ENCODE assay signal across 8 cellular contexts in genomic region chr11:827861-828167, GRCh38. TPM values are rescaled to one million over a fixed set of nuclear protein-coding genes. Genes with fewer than 3 reads are reported as not detected.
A peak's percentile ranks its signal among the peaks of the same experiment; 100 is the strongest.
DNase-seq lines count a peak whose midpoint lies in the region; TF ChIP-seq lines count a peak whose summit lies in the region.

CRACR2B (plus strand) TSS chr11:827919; CDS start chr11:828608, 689 bp downstream.

- peaks cover 31% of the 10 kb centered on the region for H3K4me1 Mint-ChIP-seq in activated naive CD4-positive, alpha-beta T cell treated with anti-CD3 and anti-CD28 coated beads for 36 hours (ENCODE audit: low read depth)
- H3K4me1 Mint-ChIP-seq in brain = peaks cover 43% of the 10 kb centered on the region

- peaks cover 0 to 48% of the 10 kb centered on the region in 2 donors for H3K4me1 ChIP-seq in uterus

- no peak for DNase-seq in activated naive CD4-positive, alpha-beta T cell treated with anti-CD3 and anti-CD28 coated beads for 36 hours
- no peak for DNase-seq in activated naive CD4-positive, alpha-beta T cell (lab: John Stamatoyannopoulos, UW)
- DNase-seq in lung microvascular endothelial cell (ENCODE audit: low read depth in 2 of 2) (no peak), uterus (no peak), erythroblast (lab: John Stamatoyannopoulos, UW) (no peak), islet precursor cell (no peak), SKM-1 treated with dmso at 0.1 percent for 144 hours (lab: John Stamatoyannopoulos, UW; ENCODE audit: unreplicated experiment) (no peak)

- peak within 1 kb of the TSS; percentile 48 for H3K4me3 Mint-ChIP-seq in activated naive CD4-positive, alpha-beta T cell treated with anti-CD3 and anti-CD28 coated beads for 36 hours
- peak within 1 kb of the TSS; percentile 32 to 77 (median 73) for H3K4me3 Mint-ChIP-seq in brain

- no peak within 1 kb of the TSS for H3K27ac Mint-ChIP-seq in activated naive CD4-positive, alpha-beta T cell treated with anti-CD3 and anti-CD28 coated beads for 36 hours
- peak within 1 kb of the TSS; percentile 33 to 93 (median 50) for H3K27ac Mint-ChIP-seq in brain

- CTCF ChIA-PET in activated naive CD4-positive, alpha-beta T cell treated with anti-CD3 and anti-CD28 coated beads for 36 hours (lab: Charles Lee) = no interaction called here

- TF ChIP-seq POLR2A in uterus (IDR thresholded peaks at IDR 0.05) (no peak), erythroblast (IDR thresholded peaks at IDR 0.05; ENCODE audit: low read length) (no peak)

- no peak for TF ChIP-seq CTCF in brain (conservative IDR thresholded peaks at IDR 0.05)
- no peak for TF ChIP-seq CTCF in uterus (IDR thresholded peaks at IDR 0.05)

- H3K9me3 ChIP-seq in uterus = no peaks in the 10 kb centered on the region

- peak within 1 kb of the TSS; percentile 55 to 60 for H3K27ac ChIP-seq in uterus

- peak within 1 kb of the TSS in 1 of 2 donors; percentile 11 for H3K4me3 ChIP-seq in uterus

- H3K36me3 Mint-ChIP-seq in activated naive CD4-positive, alpha-beta T cell treated with anti-CD3 and anti-CD28 coated beads for 36 hours (ENCODE audit: low read depth) = peaks cover 7% of the 10 kb centered on the region
- peaks cover 7% of the 10 kb centered on the region for H3K36me3 Mint-ChIP-seq in brain

- H3K36me3 ChIP-seq in uterus = no peaks in the 10 kb centered on the region

- intact Hi-C loops in activated naive CD4-positive, alpha-beta T cell treated with anti-CD3 and anti-CD28 coated beads for 36 hours (cut with micrococcal nuclease) = no loop called here
- intact Hi-C loops in uterus (cut with DNase I; ENCODE audit: low total_unique reads) = no loop called here

- peaks cover 39% of the 10 kb centered on the region for H3K27me3 Mint-ChIP-seq in activated naive CD4-positive, alpha-beta T cell treated with anti-CD3 and anti-CD28 coated beads for 36 hours (ENCODE audit: low read depth)
- peaks cover 41% of the 10 kb centered on the region for H3K27me3 Mint-ChIP-seq in brain

- peaks cover 20 to 24% of the 10 kb centered on the region in 2 donors for H3K27me3 ChIP-seq in uterus

- no peaks in the 10 kb centered on the region for H3K9me3 Mint-ChIP-seq in activated naive CD4-positive, alpha-beta T cell treated with anti-CD3 and anti-CD28 coated beads for 36 hours
- H3K9me3 Mint-ChIP-seq in brain = peaks cover 0 to 2% (median 0%) of the 10 kb centered on the region in 5 experiments

RNA-seq across cellular contexts. Expression of gene CRACR2B, which starts in this region (rescaled TPM):
- total RNA-seq in activated naive CD4-positive, alpha-beta T cell treated with anti-CD3 and anti-CD28 coated beads for 36 hours = under 1 TPM; 0.32 to 0.41 TPM
- polyA plus RNA-seq in brain (ENCODE audit: insufficient read depth, low read depth, low replicate concordance) = 3.1 TPM
- total RNA-seq in lung microvascular endothelial cell (11.6 and 15.9 TPM in 2 replicates), uterus (10 to 100 TPM in 1 of 4 donors, 1 to 10 TPM in 2, under 1 TPM in 1; 0.77 to 15.5 (median 2.5) TPM)
